Comparison of ENCODE assay signal across 16 cellular contexts in the genomic region with DNA sequence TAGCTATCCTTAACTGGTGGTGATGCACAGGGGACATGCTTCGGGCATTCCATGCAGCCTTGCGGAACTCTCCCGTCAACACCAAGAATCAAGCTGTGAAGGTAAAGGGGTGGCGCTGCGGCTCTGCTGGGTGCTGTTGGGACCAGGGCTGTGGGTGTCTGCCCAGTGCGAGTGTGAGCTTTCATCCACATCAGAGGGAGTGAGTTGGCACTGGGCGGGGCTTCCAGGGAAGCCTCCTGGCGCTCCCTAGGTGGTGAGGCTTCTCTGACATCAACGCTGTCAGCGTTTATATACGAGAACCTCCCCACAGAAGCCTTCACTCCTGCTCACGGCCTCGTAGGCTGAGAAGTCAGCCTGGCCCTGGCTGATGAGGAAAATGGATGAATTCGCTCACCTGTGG. TPM values are rescaled to one million over a fixed set of nuclear protein-coding genes. Genes with fewer than 3 reads are reported as not detected.
DNase-seq lines count a peak whose midpoint lies in the region; ATAC-seq and TF ChIP-seq lines count a peak whose summit lies in the region.
"Had no signal": no experiment of that assay in that cellular context is flagged by ENCODE, and none has a peak within 500 bp of the region (broad histone marks: within the 10 kb centered on the region; RNA-seq: fewer than 3 reads in every experiment).

No MANE protein-coding gene starts in this region.

- intact Hi-C loops in left ventricle myocardium inferior (cut with micrococcal nuclease) (no loop called here), Right ventricle myocardium inferior (cut with DNase I) (loop anchor here (5.0 kb wide), 2 partner anchors 69 to 274 kb away; a partner anchor contains a TSS), upper lobe of right lung (cut with DNase I) (no loop called here)

- H3K4me1 ChIP-seq in left ventricle myocardium inferior, result peaks cover 58% of the 10 kb centered on the region
- H3K4me1 ChIP-seq in upper lobe of right lung, result peaks cover 39% of the 10 kb centered on the region

- H3K27me3 ChIP-seq in left ventricle myocardium inferior (ENCODE audit: low read depth) (no peaks in the 10 kb centered on the region), upper lobe of right lung (no peaks in the 10 kb centered on the region)
- H3K27me3 ChIP-seq: hepatocyte, neutrophil had no signal

- H3K27ac ChIP-seq in left ventricle myocardium inferior (replicated peaks), result peak overlapping the region; percentile 96
- 0 out of 2 replicates have a peak overlapping the region, but pooled peaks have one; percentile 99 for H3K27ac ChIP-seq in VCaP
- H3K27ac ChIP-seq in upper lobe of right lung, result peak overlapping the region; percentile 60
- H3K27ac ChIP-seq: neutrophil had no signal

- no peak for DNase-seq in left ventricle myocardium inferior
- no peak for DNase-seq in Right ventricle myocardium inferior (ENCODE audit: missing footprints)
- no peak for DNase-seq in upper lobe of right lung
- no peak for DNase-seq in RPMI8226
- no peak for DNase-seq in GF-D8 (lab: John Stamatoyannopoulos, UW)
- DNase-seq: AML-193, GDM1, PC-3, T-helper 17 cell had no signal

- H3K36me3 ChIP-seq in left ventricle myocardium inferior, result peaks cover 52% of the 10 kb centered on the region
- H3K36me3 ChIP-seq in upper lobe of right lung, result peaks cover 56% of the 10 kb centered on the region

- ATAC-seq in Right ventricle myocardium inferior, result no peak
- ATAC-seq in esophagus mucosa, result peak; percentile 60
- no peak for ATAC-seq in upper lobe of right lung
- no peak for ATAC-seq in HG03520 (IDR thresholded peaks at IDR 0.05; ENCODE audit: unreplicated experiment)
- ATAC-seq: PC-3, T-helper 17 cell had no signal

- H3K9me3 ChIP-seq in left ventricle myocardium inferior (replicated peaks) (no peaks in the 10 kb centered on the region), upper lobe of right lung (no peaks in the 10 kb centered on the region)
- H3K9me3 ChIP-seq: neutrophil had no signal

- no peak overlapping the region for H3K4me3 ChIP-seq in left ventricle myocardium inferior
- H3K4me3 ChIP-seq in upper lobe of right lung, result no peak overlapping the region
- H3K4me3 ChIP-seq: hepatocyte had no signal

- no peak for TF ChIP-seq CTCF in left ventricle myocardium inferior (IDR thresholded peaks at IDR 0.05; ENCODE audit: borderline replicate concordance)
- no peak for TF ChIP-seq CTCF in VCaP (conservative IDR thresholded peaks at IDR 0.05)
- TF ChIP-seq CTCF in upper lobe of right lung (IDR thresholded peaks at IDR 0.05), result no peak

RNA-seq across cellular contexts. Expression of a gene that starts 11.7 kb away (rescaled TPM):
- 39.2 TPM for total RNA-seq in left ventricle myocardium inferior
- total RNA-seq in Right ventricle myocardium inferior, result 41.8 TPM
- 59.3 TPM for total RNA-seq in esophagus mucosa
- total RNA-seq in upper lobe of right lung, result 42.1 TPM

RNA-seq across cellular contexts. Expression of a gene that starts 11.9 kb away (rescaled TPM):
- total RNA-seq in left ventricle myocardium inferior, result 686 TPM
- 752 TPM for total RNA-seq in Right ventricle myocardium inferior
- 1,741 TPM for total RNA-seq in esophagus mucosa
- 794 TPM for total RNA-seq in upper lobe of right lung

RNA-seq across cellular contexts. Expression of a gene that starts 20.4 kb away (rescaled TPM):
- not detected for total RNA-seq in left ventricle myocardium inferior
- not detected for total RNA-seq in Right ventricle myocardium inferior
- total RNA-seq in esophagus mucosa, result not detected
- total RNA-seq in upper lobe of right lung, result not detected
- total RNA-seq: activated CD8-positive, alpha-beta memory T cell treated with anti-CD3 and anti-CD28 coated beads for 36 hours; hepatocyte; lower leg skin; PC-3; T-helper 17 cell had no signal
